In the genomic region with DNA sequence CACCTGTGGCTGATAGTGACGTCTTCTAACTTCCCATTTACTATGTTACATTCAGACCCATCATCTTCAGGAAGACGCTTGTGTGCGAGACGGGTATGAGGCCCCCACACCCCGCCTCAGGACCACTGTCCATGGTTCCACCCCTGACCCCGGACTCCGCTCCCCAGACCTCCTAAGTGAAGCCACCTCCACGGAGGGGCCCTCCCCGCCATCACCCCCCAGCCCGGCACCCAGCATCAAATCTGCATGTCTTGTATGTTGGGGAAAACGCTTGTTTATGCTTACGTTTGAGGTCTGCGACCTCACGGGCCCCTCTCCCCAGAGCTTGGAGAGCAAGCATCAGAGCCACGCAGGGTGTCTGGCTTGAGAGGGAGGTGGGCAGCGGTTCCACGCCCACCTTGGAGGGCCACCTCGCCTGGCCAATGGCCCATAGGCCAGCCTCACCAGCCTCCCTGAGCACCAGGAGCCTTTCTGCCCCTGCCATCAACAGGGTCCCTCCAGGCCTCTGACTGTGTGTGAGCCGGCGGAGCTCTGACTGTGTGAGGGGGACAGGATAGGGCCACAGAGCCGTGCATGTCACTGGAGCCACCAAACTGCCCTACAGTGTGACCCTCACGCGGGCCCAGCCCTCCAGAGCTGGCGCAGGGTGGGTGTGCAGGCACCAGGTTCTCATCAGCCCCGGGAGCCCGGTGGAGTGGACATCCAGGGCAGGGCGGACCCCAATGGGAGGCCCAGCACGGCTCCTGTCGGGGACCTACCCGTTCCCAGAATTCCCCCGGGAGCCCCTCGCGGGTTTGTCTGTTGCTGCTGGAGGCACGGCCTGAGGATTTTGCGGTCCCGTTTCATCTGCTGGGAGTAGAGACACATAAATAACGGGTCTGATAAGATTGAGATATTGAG, we compare ENCODE assay signal across 1 cellular context.
TF ChIP-seq lines count a peak whose summit lies in the region.

No MANE protein-coding gene starts in this region.

TF ChIP-seq in WTC11, 78 proteins besides CTCF, POLR2A, EP300 and RAD21 (continued from another document):
- TF ChIP-seq ZNF512 (CRISPR knock-in tag; IDR thresholded peaks at IDR 0.05; ENCODE audit: borderline replicate concordance): no peak
- no peak for TF ChIP-seq NR1H2 (CRISPR knock-in tag; IDR thresholded peaks at IDR 0.05)
- no peak for TF ChIP-seq ELF4 (CRISPR knock-in tag; IDR thresholded peaks at IDR 0.05; ENCODE audit: low read depth)
- no peak for TF ChIP-seq PRRX2 (CRISPR knock-in tag; IDR thresholded peaks at IDR 0.05)
